In the genomic region with DNA sequence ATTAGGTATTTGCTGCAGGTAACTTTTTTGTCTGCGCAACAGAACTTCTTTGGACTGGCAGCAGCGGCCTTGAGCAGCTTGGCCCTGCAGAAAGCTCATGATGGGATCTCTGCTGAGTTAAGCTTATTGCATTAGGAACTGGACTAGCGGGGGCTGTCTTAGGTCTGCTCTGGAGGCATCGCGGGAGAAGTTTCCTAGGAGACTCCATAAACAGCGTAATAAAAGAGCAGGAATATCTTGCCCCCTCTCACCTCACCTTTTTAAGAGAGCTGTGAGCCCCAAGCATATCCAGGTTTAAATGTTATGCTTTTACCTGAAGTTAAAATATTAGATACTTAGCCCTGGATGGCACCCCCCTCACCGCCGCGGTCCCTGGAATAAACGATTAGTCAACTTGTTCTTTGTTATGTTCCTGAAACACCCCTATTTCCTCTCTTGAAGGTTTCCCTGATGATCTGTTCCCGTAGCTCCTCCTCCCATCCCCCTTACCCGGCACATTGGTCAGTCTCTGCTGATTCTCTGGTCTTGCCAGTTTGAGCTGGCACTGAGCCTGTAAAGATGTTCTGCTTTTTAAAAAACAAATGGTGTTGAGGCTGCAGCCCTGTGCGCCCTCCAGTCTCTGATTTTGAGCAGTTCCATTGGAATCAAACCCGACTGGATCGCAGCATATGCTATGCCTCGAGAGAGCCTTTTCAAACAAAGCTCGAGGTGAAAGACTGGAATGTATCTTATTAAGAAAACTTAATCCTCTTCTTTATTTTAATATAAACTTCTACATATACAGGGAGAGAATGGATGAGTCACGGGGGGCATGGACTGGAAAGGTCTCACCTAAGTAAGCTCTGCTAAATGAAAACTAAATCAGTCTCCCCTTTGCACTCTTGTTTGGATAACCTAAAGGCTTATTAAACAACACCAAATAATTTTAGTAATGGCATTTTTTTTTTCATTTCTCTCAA, we compare ENCODE assay signal across 8 cellular contexts.
A peak's percentile ranks its signal among the peaks of the same experiment; 100 is the strongest.
DNase-seq lines count a peak whose midpoint lies in the region; ATAC-seq and TF ChIP-seq lines count a peak whose summit lies in the region.

No MANE protein-coding gene starts in this region.

- peak overlapping the region; percentile 95 for H3K4me3 Mint-ChIP-seq in stimulated activated naive CD8-positive, alpha-beta T cell treated with anti-CD3 and anti-CD28 coated beads, Interleukin-15, Interleukin-2, amounts not matched to agents 100 ng/mL and 50 ng/mL, for 24 hours

- TF ChIP-seq CTCF in GM12875 (IDR thresholded peaks at IDR 0.05; ENCODE audit: borderline replicate concordance, insufficient read depth, low read depth, low read length) = no peak

- H3K27ac Mint-ChIP-seq in stimulated activated naive CD8-positive, alpha-beta T cell treated with anti-CD3 and anti-CD28 coated beads, Interleukin-15, Interleukin-2, amounts not matched to agents 100 ng/mL and 50 ng/mL, for 24 hours = peak overlapping the region; percentile 93

- no peak for ATAC-seq in HG03439 (IDR thresholded peaks at IDR 0.05; ENCODE audit: unreplicated experiment)

- peaks cover 8% of the 10 kb centered on the region for H3K36me3 Mint-ChIP-seq in stimulated activated naive CD8-positive, alpha-beta T cell treated with anti-CD3 and anti-CD28 coated beads, Interleukin-15, Interleukin-2, amounts not matched to agents 100 ng/mL and 50 ng/mL, for 24 hours (ENCODE audit: low read depth)

- H3K9me3 Mint-ChIP-seq in stimulated activated naive CD8-positive, alpha-beta T cell treated with anti-CD3 and anti-CD28 coated beads, Interleukin-15, Interleukin-2, amounts not matched to agents 100 ng/mL and 50 ng/mL, for 24 hours = no peaks in the 10 kb centered on the region

- peak; percentile 73 for DNase-seq in AG08395 (ENCODE audit: low spot score)
- DNase-seq in OCI-M1 (lab: John Stamatoyannopoulos, UW) = peak; percentile 67
- peak; percentile 10 to 54 for DNase-seq in cerebellar nuclear complex (lab: John Stamatoyannopoulos, UW)
- peak; percentile 57 for DNase-seq in left kidney (ENCODE audit: low read depth, low spot score)
- DNase-seq in GM19240 (ENCODE audit: insufficient read length, low spot score) = no peak

- peaks cover 76% of the 10 kb centered on the region for H3K4me1 Mint-ChIP-seq in stimulated activated naive CD8-positive, alpha-beta T cell treated with anti-CD3 and anti-CD28 coated beads, Interleukin-15, Interleukin-2, amounts not matched to agents 100 ng/mL and 50 ng/mL, for 24 hours (ENCODE audit: low read depth)

- peak overlapping the region; percentile 65 for H3K4me3 ChIP-seq in GM12875 (ENCODE audit: low read depth, low read length)

- no peaks in the 10 kb centered on the region for H3K27me3 Mint-ChIP-seq in stimulated activated naive CD8-positive, alpha-beta T cell treated with anti-CD3 and anti-CD28 coated beads, Interleukin-15, Interleukin-2, amounts not matched to agents 100 ng/mL and 50 ng/mL, for 24 hours
